ENCODE assay signal across 1 cellular context in genomic region chr11:102868359-102868758, GRCh38.
A peak's percentile ranks its signal among the peaks of the same experiment; 100 is the strongest.
TF ChIP-seq lines count a peak whose summit lies in the region.

No MANE protein-coding gene starts in this region.

TF ChIP-seq in IMR-90, 13 proteins besides CTCF, POLR2A, EP300 and RAD21:
- TF ChIP-seq MXI1 (IDR thresholded peaks at IDR 0.05; ENCODE audit: borderline replicate concordance, low read depth, low read length) (no peak), SMC3 (IDR thresholded peaks at IDR 0.05; ENCODE audit: low read depth, low read length) (no peak), ELK1 (IDR thresholded peaks at IDR 0.05; ENCODE audit: borderline replicate concordance, low read depth, low read length) (no peak), CEBPB (IDR thresholded peaks at IDR 0.05; ENCODE audit: low read depth, low read length) (0 out of 2 replicates have a peak, but pooled peaks have one; percentile 21), RFX5 (IDR thresholded peaks at IDR 0.05; ENCODE audit: low read depth, low read length) (no peak), USF2 (IDR thresholded peaks at IDR 0.05; ENCODE audit: low read depth, low read length) (no peak), RCOR1 (IDR thresholded peaks at IDR 0.05; ENCODE audit: insufficient replicate concordance, low read length) (no peak), MAZ (IDR thresholded peaks at IDR 0.05; ENCODE audit: borderline replicate concordance, low read depth, low read length) (no peak)
